ENCODE assay signal across 1 cellular context in genomic region chr17:66426397-66427033, GRCh38.
A peak's percentile ranks its signal among the peaks of the same experiment; 100 is the strongest.
TF ChIP-seq lines count a peak whose summit lies in the region.

No MANE protein-coding gene starts in this region.

TF ChIP-seq in HepG2, 621 proteins besides CTCF, POLR2A, EP300 and RAD21 (continued from another document and continues in another):
- TF ChIP-seq PRDM10 (CRISPR knock-in tag; IDR thresholded peaks at IDR 0.05; ENCODE audit: low read depth), result no peak
- TF ChIP-seq MATR3 (CRISPR knock-in tag; IDR thresholded peaks at IDR 0.05), result no peak
- no peak for TF ChIP-seq KDM2A (CRISPR knock-in tag; IDR thresholded peaks at IDR 0.05; ENCODE audit: borderline replicate concordance, low read depth)
- TF ChIP-seq ZNF407 (CRISPR knock-in tag; IDR thresholded peaks at IDR 0.05; ENCODE audit: not compliant biosample characterization), result no peak
- TF ChIP-seq IRF2 (CRISPR knock-in tag; IDR thresholded peaks at IDR 0.05), result 0 out of 2 replicates have a peak, but pooled peaks have one; percentile 51
- TF ChIP-seq ZNF770 (CRISPR knock-in tag; IDR thresholded peaks at IDR 0.05), result no peak
- no peak for TF ChIP-seq ZNF839 (CRISPR knock-in tag; IDR thresholded peaks at IDR 0.05; ENCODE audit: borderline replicate concordance)
- no peak for TF ChIP-seq RORA (CRISPR knock-in tag; IDR thresholded peaks at IDR 0.05)
- TF ChIP-seq ATF5 (CRISPR knock-in tag; IDR thresholded peaks at IDR 0.05; ENCODE audit: low read depth), result no peak
- no peak for TF ChIP-seq ATRX (CRISPR knock-in tag; IDR thresholded peaks at IDR 0.05; ENCODE audit: borderline replicate concordance)
- TF ChIP-seq ZNF775 (CRISPR knock-in tag; IDR thresholded peaks at IDR 0.05; ENCODE audit: borderline replicate concordance), result no peak
- no peak for TF ChIP-seq DR1 (CRISPR knock-in tag; IDR thresholded peaks at IDR 0.05)
- TF ChIP-seq ZNF773 (CRISPR knock-in tag; IDR thresholded peaks at IDR 0.05; ENCODE audit: borderline replicate concordance), result no peak
- no peak for TF ChIP-seq ZNF841 (CRISPR knock-in tag; IDR thresholded peaks at IDR 0.05; ENCODE audit: borderline replicate concordance)
- TF ChIP-seq ATF4 (CRISPR knock-in tag; IDR thresholded peaks at IDR 0.05), result no peak
- no peak for TF ChIP-seq ZNF136 (CRISPR knock-in tag; IDR thresholded peaks at IDR 0.05; ENCODE audit: low read depth)
- no peak for TF ChIP-seq KDM5B (CRISPR knock-in tag; IDR thresholded peaks at IDR 0.05; ENCODE audit: borderline replicate concordance)
- TF ChIP-seq HIVEP1 (CRISPR knock-in tag; IDR thresholded peaks at IDR 0.05), result no peak
- no peak for TF ChIP-seq ISX (CRISPR knock-in tag; conservative IDR thresholded peaks at IDR 0.05)
- TF ChIP-seq TIGD3 (CRISPR knock-in tag; IDR thresholded peaks at IDR 0.05; ENCODE audit: borderline replicate concordance), result no peak
- no peak for TF ChIP-seq ATF7-NPFF (CRISPR knock-in tag; IDR thresholded peaks at IDR 0.05; ENCODE audit: low read depth)
- no peak for TF ChIP-seq FOXC1 (CRISPR knock-in tag; IDR thresholded peaks at IDR 0.05; ENCODE audit: borderline replicate concordance)
- TF ChIP-seq NFRKB (IDR thresholded peaks at IDR 0.05), result no peak
- TF ChIP-seq CENPX (CRISPR knock-in tag; IDR thresholded peaks at IDR 0.05), result no peak
- TF ChIP-seq ELK4 (CRISPR knock-in tag; IDR thresholded peaks at IDR 0.05; ENCODE audit: borderline replicate concordance), result no peak
- no peak for TF ChIP-seq ZNF7 (CRISPR knock-in tag; IDR thresholded peaks at IDR 0.05)
- TF ChIP-seq ZNF224 (CRISPR knock-in tag; IDR thresholded peaks at IDR 0.05), result no peak
- TF ChIP-seq ZNF816 (CRISPR knock-in tag; IDR thresholded peaks at IDR 0.05; ENCODE audit: borderline replicate concordance), result no peak
- no peak for TF ChIP-seq ZNF780A (CRISPR knock-in tag; IDR thresholded peaks at IDR 0.05)
- no peak for TF ChIP-seq CREB1 (IDR thresholded peaks at IDR 0.05)
- TF ChIP-seq CREB1 (CRISPR knock-in tag; IDR thresholded peaks at IDR 0.05), result peak; percentile 31; the same call in 1 of the 2 replicates
- TF ChIP-seq HBP1 (CRISPR knock-in tag; IDR thresholded peaks at IDR 0.05; ENCODE audit: low read depth), result no peak
- no peak for TF ChIP-seq TRIM22 (IDR thresholded peaks at IDR 0.05)
- no peak for TF ChIP-seq ZBTB7A (CRISPR knock-in tag; IDR thresholded peaks at IDR 0.05)
- TF ChIP-seq MEIS2 (CRISPR knock-in tag; IDR thresholded peaks at IDR 0.05), result no peak
- TF ChIP-seq KAT8 (CRISPR knock-in tag; IDR thresholded peaks at IDR 0.05), result peak; percentile 28; the same call in 1 of the 2 replicates
- no peak for TF ChIP-seq ZNF251 (CRISPR knock-in tag; IDR thresholded peaks at IDR 0.05)
- no peak for TF ChIP-seq CCDC6 (CRISPR knock-in tag; IDR thresholded peaks at IDR 0.05)
- TF ChIP-seq ZNF24 (IDR thresholded peaks at IDR 0.05), result no peak
- no peak for TF ChIP-seq DBP (CRISPR knock-in tag; IDR thresholded peaks at IDR 0.05; ENCODE audit: not compliant biosample characterization)
- TF ChIP-seq ARNTL (CRISPR knock-in tag; IDR thresholded peaks at IDR 0.05), result 0 out of 2 replicates have a peak, but pooled peaks have one; percentile 49
